Comparison of ENCODE assay signal across 8 cellular contexts in the genomic region with DNA sequence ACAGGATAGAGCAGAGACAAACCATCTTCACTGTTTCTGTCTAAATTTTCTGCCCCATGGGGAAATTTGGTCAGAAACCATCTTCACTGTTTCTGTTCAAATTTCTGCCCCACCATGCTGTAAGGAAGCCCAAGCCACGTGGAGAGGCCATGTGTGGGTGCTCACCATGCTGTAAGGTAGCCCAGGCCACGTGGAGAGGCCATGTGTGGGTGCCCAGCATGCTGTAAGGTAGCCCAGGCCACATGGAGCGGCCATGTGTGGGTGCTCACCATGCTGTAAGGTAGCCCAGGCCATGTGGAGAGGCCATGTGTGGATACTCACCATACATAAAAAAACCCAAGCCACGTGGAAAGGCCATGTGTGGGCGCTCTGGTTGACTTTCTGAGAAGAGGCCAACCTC.
"Had no signal": no experiment of that assay in that cellular context is flagged by ENCODE, and none has a peak within 500 bp of the region (broad histone marks: within the 10 kb centered on the region; RNA-seq: fewer than 3 reads in every experiment).

No MANE protein-coding gene starts in this region.

- H3K36me3 Mint-ChIP-seq: IgD-negative memory B cell had no signal

- H2AFZ ChIP-seq: GM23338 had no signal

- H3K4me2 ChIP-seq: GM23338 had no signal

- H3K27me3 Mint-ChIP-seq: IgD-negative memory B cell had no signal

- H3K36me3 ChIP-seq: HAP-1 had no signal

- DNase-seq: H7, HFFc6, KBM-7 had no signal

- H3K4me1 Mint-ChIP-seq: GM23338 had no signal

- H3K9me3 ChIP-seq: HAP-1 had no signal

- H3K4me1 ChIP-seq: HAP-1 had no signal

- FAIRE-seq: HTR-8/SVneo had no signal

- ATAC-seq: GM23338, HCT116 had no signal

- H3K4me3 Mint-ChIP-seq: GM23338, HFFc6, IgD-negative memory B cell had no signal

- H3K4me3 ChIP-seq: GM23338, HAP-1 had no signal

- H3K27ac Mint-ChIP-seq: GM23338, HFFc6 had no signal
